In genomic region chr12:54300732-54301427, GRCh38 we compare ENCODE assay signal across 8 cellular contexts. TPM values are rescaled to one million over a fixed set of nuclear protein-coding genes. Genes with fewer than 3 reads are reported as not detected.
DNase-seq lines count a peak whose midpoint lies in the region; ATAC-seq and TF ChIP-seq lines count a peak whose summit lies in the region.

Gene NFE2, minus strand, starts transcription at chr12:54301015. Its CDS starts 5,767 bp downstream, at chr12:54295248.

- H2AFZ ChIP-seq in neuron (ENCODE audit: low read depth, low read length): peak within 1 kb of the TSS; percentile 50

- peak within 1 kb of the TSS; percentile 42 for H3K4me3 ChIP-seq in fibroblast of villous mesenchyme (ENCODE audit: low read depth, low read length)
- peak within 1 kb of the TSS; percentile 7 for H3K4me3 ChIP-seq in neuron (ENCODE audit: low read length)

- peak; percentile 31 to 45 for DNase-seq in NCI-H187 (lab: John Stamatoyannopoulos, UW)
- no peak for DNase-seq in NCI-H187 treated with DMSO at 0.1 percent for 48 hours (lab: John Stamatoyannopoulos, UW)
- peak; percentile 80 for DNase-seq in NCI-H146 (lab: John Stamatoyannopoulos, UW)
- peak; percentile 17 for DNase-seq in activated T-cell treated with anti-CD3 and anti-CD28 coated beads for 1 hour (ENCODE audit: low read depth)
- DNase-seq in fibroblast of villous mesenchyme (ENCODE audit: low read depth): peak; percentile 67
- no peak for DNase-seq in NCI-H1048 (lab: John Stamatoyannopoulos, UW)

- H3K9me3 ChIP-seq in neuron (ENCODE audit: low read length): no peaks in the 10 kb centered on the region

- TF ChIP-seq CTCF in fibroblast of villous mesenchyme (IDR thresholded peaks at IDR 0.05; ENCODE audit: insufficient read depth, low read depth, low read length): peak; percentile 13

- no peak for ATAC-seq in HG03097 (IDR thresholded peaks at IDR 0.05; ENCODE audit: low FRiP score, unreplicated experiment)

- no peaks in the 10 kb centered on the region for H3K36me3 ChIP-seq in neuron (ENCODE audit: insufficient read depth, low read length)

- peaks cover 31% of the 10 kb centered on the region for H3K27me3 ChIP-seq in neuron (ENCODE audit: insufficient read depth, low read length)

- H3K4me1 ChIP-seq in neuron (ENCODE audit: insufficient read depth, low read length): peaks cover 17% of the 10 kb centered on the region

RNA-seq across cellular contexts. Expression of gene NFE2, which starts in this region (rescaled TPM):
- total RNA-seq in fibroblast of villous mesenchyme: under 0.01 and 0.43 TPM in 2 replicates

Comparison
In these comparisons a context has a peak if more than half of its experiments do, and no peak if none do; other contexts are left out.
1. DNase-seq: peak in NCI-H187 (2 of 2), NCI-H146 (single experiment) and activated T-cell treated with anti-CD3 and anti-CD28 coated beads for 1 hour (single experiment); none in NCI-H187 treated with DMSO at 0.1 percent for 48 hours (single experiment) and NCI-H1048 (single experiment).
2. Peak in DNase-seq and H3K4me3 ChIP-seq in fibroblast of villous mesenchyme; RNA of the gene not detected or under 1 TPM.